In genomic region chr6:26554669-26555504, GRCh38 we compare ENCODE assay signal across 8 cellular contexts. TPM values are rescaled to one million over a fixed set of nuclear protein-coding genes. Genes with fewer than 3 reads are reported as not detected.
A peak's percentile ranks its signal among the peaks of the same experiment; 100 is the strongest.
DNase-seq lines count a peak whose midpoint lies in the region; ATAC-seq and TF ChIP-seq lines count a peak whose summit lies in the region.

No MANE protein-coding gene starts in this region.

- no peaks in the 10 kb centered on the region for H3K36me3 ChIP-seq in lung (ENCODE audit: control insufficient read depth in 2 of 2, insufficient read depth in 2 of 2, low read length in 2 of 2)

- H3K36me3 Mint-ChIP-seq in activated B cell treated with CpG ODN at 0.5 μM for 24 hours (ENCODE audit: low read depth), result peaks cover 5% of the 10 kb centered on the region

- peaks cover 25% of the 10 kb centered on the region for H3K4me1 Mint-ChIP-seq in activated B cell treated with CpG ODN at 0.5 μM for 24 hours

- no peaks in the 10 kb centered on the region for H3K4me1 ChIP-seq in lung (ENCODE audit: control insufficient read depth in 2 of 2, insufficient read depth in 2 of 2, low read length in 2 of 2)

- WGBS in lung, 2 donors, result 8 to 15% methylated on average over 27 of the region's 27 CpGs

- intact Hi-C loops in activated B cell treated with CpG ODN at 0.5 μM for 24 hours (cut with micrococcal nuclease), result loop anchor here (1.0 to 10.0 kb wide), 10 partner anchors 13 to 1282 kb away; partner anchors contain the start of genes ABT1 and ZNF184

- H3K9me3 Mint-ChIP-seq in activated B cell treated with CpG ODN at 0.5 μM for 24 hours, result no peaks in the 10 kb centered on the region

- no peaks in the 10 kb centered on the region for H3K27me3 ChIP-seq in lung (ENCODE audit: control insufficient read depth, insufficient read depth)

- H3K4me3 Mint-ChIP-seq in activated B cell treated with CpG ODN at 0.5 μM for 24 hours, result peak overlapping the region; percentile 76

- H3K27ac Mint-ChIP-seq in activated B cell treated with CpG ODN at 0.5 μM for 24 hours, result no peak overlapping the region

- peak overlapping the region; percentile 66 to 84 for H3K27ac ChIP-seq in coronary artery
- peak overlapping the region; percentile 22 to 67 for H3K27ac ChIP-seq in lung (ENCODE audit: low read depth in 1 of 2, low read length in 1 of 2)

- TF ChIP-seq CTCF in NB4 (IDR thresholded peaks at IDR 0.05; ENCODE audit: low read depth, low read length) (no peak), activated B cell treated with CpG ODN at 0.5 μM for 24 hours (IDR thresholded peaks at IDR 0.05) (no peak), coronary artery (IDR thresholded peaks at IDR 0.05) (no peak), lung (IDR thresholded peaks at IDR 0.05; ENCODE audit: control extremely low read depth, extremely low read depth) (no peak)

- H3K27me3 Mint-ChIP-seq in activated B cell treated with CpG ODN at 0.5 μM for 24 hours, result no peaks in the 10 kb centered on the region

- H3K4me3 ChIP-seq in NB4 (ENCODE audit: low read depth, low read length) (peak overlapping the region; percentile 73), coronary artery (peak overlapping the region; percentile 67), lung (no peak overlapping the region)

- DNase-seq in NCI-H2171 treated with DMSO at 0.1 percent for 48 hours (lab: John Stamatoyannopoulos, UW), result peak; percentile 68
- no peak for DNase-seq in NCI-H2171 (lab: John Stamatoyannopoulos, UW)
- DNase-seq in NB4 (ENCODE audit: low read depth), result peak; percentile 81
- DNase-seq in activated B cell treated with CpG ODN at 0.5 μM for 24 hours, result no peak
- DNase-seq in coronary artery (ENCODE audit: low spot score), result no peak
- DNase-seq in lung (ENCODE audit: low spot score), result no peak
- peak; percentile 74 for DNase-seq in stimulated activated naive CD8-positive, alpha-beta T cell treated with anti-CD3 and anti-CD28 coated beads, Interleukin-15, Interleukin-2, amounts not matched to agents 100 U/mL and 50 U/mL, for 24 hours

- TF ChIP-seq POLR2A in NB4 (IDR thresholded peaks at IDR 0.05; ENCODE audit: extremely low read depth, insufficient read length) (no peak), GM18505 (IDR thresholded peaks at IDR 0.05; ENCODE audit: borderline replicate concordance, extremely low read depth, insufficient read depth, insufficient read length) (no peak)

- no peaks in the 10 kb centered on the region for H3K9me3 ChIP-seq in lung (ENCODE audit: control insufficient read depth in 2 of 2, insufficient read depth in 1 of 2, low read length in 1 of 2)

- POLR2A ChIA-PET in activated B cell treated with CpG ODN at 0.5 μM for 24 hours (lab: Charles Lee), result interaction anchor here (0.5 to 3.7 kb wide), 13 partner anchors 14 to 1253 kb away, joined by 3 to 57 read pairs (median 7); partner anchors contain the start of gene HMGN4

- ATAC-seq in activated B cell treated with CpG ODN at 0.5 μM for 24 hours (ENCODE audit: low read depth), result peak; percentile 34
- no peak for ATAC-seq in lung (ENCODE audit: insufficient read depth, low FRiP score)
- ATAC-seq in stimulated activated naive CD8-positive, alpha-beta T cell treated with anti-CD3 and anti-CD28 coated beads, Interleukin-15, Interleukin-2, amounts not matched to agents 100 U/mL and 50 U/mL, for 24 hours, result peak; percentile 54
- no peak for ATAC-seq in GM18505 (IDR thresholded peaks at IDR 0.05; ENCODE audit: unreplicated experiment)

- CTCF ChIA-PET in activated B cell treated with CpG ODN at 0.5 μM for 24 hours (lab: Charles Lee), result interaction anchor here (0.6 to 2.7 kb wide), 5 partner anchors 13 to 80 kb away, joined by 3 to 12 read pairs (median 9); partner anchors contain the start of gene HMGN4

RNA-seq across cellular contexts. Expression of gene HMGN4, which starts 16.7 kb away (rescaled TPM):
- total RNA-seq in activated B cell treated with CpG ODN at 0.5 μM for 24 hours, result 74.5 and 82.2 TPM in 2 replicates
- total RNA-seq in lung, result 10 to 100 TPM; 50.8 to 57.6 TPM
- polyA plus RNA-seq in lung, result 10 to 100 TPM; 16.1 to 73.3 TPM

RNA-seq across cellular contexts. Expression of gene ABT1, which starts 41.9 kb away (rescaled TPM):
- total RNA-seq in activated B cell treated with CpG ODN at 0.5 μM for 24 hours, result 30.7 and 30.8 TPM in 2 replicates
- total RNA-seq in lung, result 10 to 100 TPM; 15.6 to 18.2 TPM
- polyA plus RNA-seq in lung, result 10 to 100 TPM; 13.4 to 20.9 TPM

RNA-seq across cellular contexts. Expression of gene BTN1A1, which starts 54.8 kb away (rescaled TPM):
- total RNA-seq in activated B cell treated with CpG ODN at 0.5 μM for 24 hours (0.18 and 0.46 TPM in 2 replicates), lung (under 1 TPM; 0.06 to 0.26 TPM)
- polyA plus RNA-seq in lung, result under 1 TPM in 1 of 2 donors, not detected in 1; 0.06 TPM

Comparison
In these comparisons a context has a peak if more than half of its experiments do, and no peak if none do; other contexts are left out.
1. DNase-seq: peak in NCI-H2171 treated with DMSO at 0.1 percent for 48 hours (single experiment), NB4 (single experiment) and stimulated activated naive CD8-positive, alpha-beta T cell treated with anti-CD3 and anti-CD28 coated beads, Interleukin-15, Interleukin-2, amounts not matched to agents 100 U/mL and 50 U/mL, for 24 hours (single experiment); none in NCI-H2171 (single experiment), activated B cell treated with CpG ODN at 0.5 μM for 24 hours (single experiment), coronary artery (single experiment) and lung (single experiment).
2. ATAC-seq: peak in activated B cell treated with CpG ODN at 0.5 μM for 24 hours (single experiment) and stimulated activated naive CD8-positive, alpha-beta T cell treated with anti-CD3 and anti-CD28 coated beads, Interleukin-15, Interleukin-2, amounts not matched to agents 100 U/mL and 50 U/mL, for 24 hours (single experiment); none in lung (single experiment) and GM18505 (single experiment).